8 cellular contexts compared by ENCODE assay signal in the genomic region with DNA sequence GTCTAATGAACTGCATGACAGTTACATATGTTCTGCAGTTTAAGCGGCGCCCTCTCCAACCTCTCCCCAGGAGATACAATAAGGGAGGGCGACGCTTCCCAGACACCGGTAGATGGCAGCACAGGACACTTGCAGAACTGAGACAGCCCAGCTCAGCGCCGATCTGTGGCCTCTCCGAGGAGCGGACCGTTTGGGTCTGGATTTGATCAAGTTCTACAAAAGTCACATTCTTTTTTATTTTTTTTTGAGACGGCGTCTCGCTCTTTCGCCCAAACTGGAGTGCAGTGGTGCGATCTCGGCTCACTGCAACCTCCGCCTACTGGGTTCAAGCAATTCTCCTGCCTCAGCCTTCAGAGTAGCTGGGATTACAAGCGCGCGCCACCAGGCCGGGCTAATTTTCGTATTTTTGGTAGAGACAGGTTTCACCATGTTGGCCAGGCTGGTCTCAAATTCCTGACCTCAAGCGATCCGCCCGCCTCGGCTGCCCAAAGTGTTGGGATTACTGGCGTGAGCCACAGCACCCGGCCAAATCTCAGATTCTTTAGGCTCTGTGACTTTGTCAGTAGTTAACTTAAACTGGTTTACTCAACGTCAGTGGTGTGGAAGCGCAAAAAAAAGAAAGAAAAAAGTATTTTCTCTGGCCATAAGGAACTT. TPM values are rescaled to one million over a fixed set of nuclear protein-coding genes. Genes with fewer than 3 reads are reported as not detected.
DNase-seq lines count a peak whose midpoint lies in the region; TF ChIP-seq lines count a peak whose summit lies in the region.

No MANE protein-coding gene starts in this region.

- no peak for TF ChIP-seq POLR2A in stomach (IDR thresholded peaks at IDR 0.05)

- H3F3A ChIP-seq in neural progenitor cell (ENCODE audit: low read depth): peaks cover 27% of the 10 kb centered on the region

- H3K4me2 ChIP-seq in neural progenitor cell: peak overlapping the region; percentile 97

- H3K27ac ChIP-seq in neural progenitor cell (no peak overlapping the region), stomach (peak overlapping the region; percentile 87 to 95 (median 92))

- peak; percentile 96 for TF ChIP-seq CTCF in foreskin fibroblast (IDR thresholded peaks at IDR 0.05; ENCODE audit: low read depth, low read length)
- TF ChIP-seq CTCF in neural progenitor cell (IDR thresholded peaks at IDR 0.05): peak; percentile 95
- peak in 5 of 7 experiments; percentile 83 to 92 (median 89) for TF ChIP-seq CTCF in stomach (IDR thresholded peaks at IDR 0.05)

- no peaks in the 10 kb centered on the region for H4K20me1 ChIP-seq in neural progenitor cell (ENCODE audit: low read depth)

- DNase-seq in DMS79 treated with DMSO at 0.1 percent for 48 hours (lab: John Stamatoyannopoulos, UW): peak; percentile 86
- peak; percentile 32 for DNase-seq in GOT3 (lab: John Stamatoyannopoulos, UW)
- DNase-seq in LoVo (ENCODE audit: low spot score): peak; percentile 89
- peak; percentile 52 to 82 for DNase-seq in SHP77 (lab: John Stamatoyannopoulos, UW)
- DNase-seq in activated effector memory CD4-positive, alpha-beta T cell treated with Interleukin-2 at 50 U/mL for 16 hours: peak; percentile 76
- DNase-seq in foreskin fibroblast: peak; percentile 93 to 98
- DNase-seq in neural progenitor cell (ENCODE audit: low spot score): peak; percentile 97
- DNase-seq in stomach: peak; percentile 92

- TF ChIP-seq EP300 in stomach (IDR thresholded peaks at IDR 0.05): no peak

- H3K27me3 ChIP-seq in neural progenitor cell (no peaks in the 10 kb centered on the region), stomach (no peaks in the 10 kb centered on the region)

- H3K36me3 ChIP-seq in neural progenitor cell (no peaks in the 10 kb centered on the region), stomach (no peaks in the 10 kb centered on the region)

- H3K9me3 ChIP-seq in neural progenitor cell (ENCODE audit: low read depth) (no peaks in the 10 kb centered on the region), stomach (no peaks in the 10 kb centered on the region)

- peaks cover 18% of the 10 kb centered on the region for H3K79me2 ChIP-seq in neural progenitor cell (ENCODE audit: low read depth)

- WGBS in stomach, 5 donors: 15 to 21% (median 17%) methylated on average over 30 of the region's 30 CpGs

- H3K4me1 ChIP-seq in neural progenitor cell (peaks cover 15% of the 10 kb centered on the region), stomach (peaks cover 31 to 49% (median 49%) of the 10 kb centered on the region in 4 donors)

- no peak overlapping the region for H3K9ac ChIP-seq in neural progenitor cell

- H3K27ac Mint-ChIP-seq in neural progenitor cell: peak overlapping the region; percentile 76

- intact Hi-C loops in stomach (cut with DNase I; ENCODE audit: low total_unique reads): loop anchor here (5.0 to 10.0 kb wide), 2 partner anchors 140 to 358 kb away; no protein-coding TSS in a partner anchor

- H3K36me3 Mint-ChIP-seq in neural progenitor cell: no peaks in the 10 kb centered on the region

- no peaks in the 10 kb centered on the region for H3K9me3 Mint-ChIP-seq in neural progenitor cell

- peaks cover 32% of the 10 kb centered on the region for H3K4me1 Mint-ChIP-seq in neural progenitor cell

- H2AFZ ChIP-seq in neural progenitor cell (replicated peaks): peak overlapping the region; percentile 95

- H3K4me3 Mint-ChIP-seq in neural progenitor cell: peak overlapping the region; percentile 97

- H3K4me3 ChIP-seq in foreskin fibroblast (ENCODE audit: low read depth in 1 of 2, low read length in 2 of 2): peak overlapping the region; percentile 93
- H3K4me3 ChIP-seq in neural progenitor cell: peak overlapping the region; percentile 58
- H3K4me3 ChIP-seq in stomach: peak overlapping the region; percentile 53 to 65 (median 60)

- H3K27me3 Mint-ChIP-seq in neural progenitor cell (ENCODE audit: insufficient read depth, low read depth): peaks cover 5% of the 10 kb centered on the region

RNA-seq across cellular contexts. Expression of a gene that starts 1.4 kb away (rescaled TPM):
- total RNA-seq in neural progenitor cell (ENCODE audit: low replicate concordance) (8.5 and 19.8 TPM in 2 replicates), stomach (10 to 100 TPM in 4 of 5 donors, 1 to 10 TPM in 1; 8.6 to 63.0 (median 24.9) TPM)
- 10 to 100 TPM; 10.3 to 13.7 (median 12.9) TPM for polyA plus RNA-seq in stomach

RNA-seq across cellular contexts. Expression of a gene that starts 14.1 kb away (rescaled TPM):
- total RNA-seq in neural progenitor cell (ENCODE audit: low replicate concordance) (114 and 130 TPM in 2 replicates), stomach (10 to 100 TPM; 19.3 to 80.8 (median 52.7) TPM)
- polyA plus RNA-seq in stomach: 100 to 1,000 TPM in 1 of 3 donors, 10 to 100 TPM in 2; 93.7 to 126 (median 99.6) TPM

RNA-seq across cellular contexts. Expression of a gene that starts 20.6 kb away (rescaled TPM):
- total RNA-seq in neural progenitor cell (ENCODE audit: low replicate concordance): 12.3 and 21.6 TPM in 2 replicates
- 10 to 100 TPM; 12.9 to 26.2 (median 15.6) TPM for total RNA-seq in stomach
- polyA plus RNA-seq in stomach: 10 to 100 TPM in 2 of 3 donors, 1 to 10 TPM in 1; 4.3 to 17.9 (median 14.3) TPM

RNA-seq across cellular contexts. Expression of a gene that starts 37.3 kb away (rescaled TPM):
- total RNA-seq in neural progenitor cell (ENCODE audit: low replicate concordance): 89.4 and 97.1 TPM in 2 replicates
- total RNA-seq in stomach: 10 to 100 TPM in 3 of 5 donors, 1 to 10 TPM in 2; 1.3 to 30.9 (median 15.8) TPM
- polyA plus RNA-seq in stomach: 10 to 100 TPM; 11.8 to 29.8 (median 17.1) TPM

RNA-seq across cellular contexts. Expression of a gene that starts 44.6 kb away (rescaled TPM):
- total RNA-seq in neural progenitor cell (ENCODE audit: low replicate concordance) (238 and 309 TPM in 2 replicates), stomach (100 to 1,000 TPM; 113 to 238 (median 146) TPM)
- polyA plus RNA-seq in stomach: 10 to 100 TPM; 53.2 to 60.5 (median 53.5) TPM

Comparison
In these comparisons a context has a peak if more than half of its experiments do, and no peak if none do; other contexts are left out.
1. DNase-seq: peak in every context shown above with its lines; median percentile 97 in neural progenitor cell; 96 in foreskin fibroblast; 92 in stomach; 89 in LoVo; 86 in DMS79 treated with DMSO at 0.1 percent for 48 hours; 76 in activated effector memory CD4-positive, alpha-beta T cell treated with Interleukin-2 at 50 U/mL for 16 hours; 67 in SHP77; 32 in GOT3.